ENCODE assay signal across 8 cellular contexts in the genomic region with DNA sequence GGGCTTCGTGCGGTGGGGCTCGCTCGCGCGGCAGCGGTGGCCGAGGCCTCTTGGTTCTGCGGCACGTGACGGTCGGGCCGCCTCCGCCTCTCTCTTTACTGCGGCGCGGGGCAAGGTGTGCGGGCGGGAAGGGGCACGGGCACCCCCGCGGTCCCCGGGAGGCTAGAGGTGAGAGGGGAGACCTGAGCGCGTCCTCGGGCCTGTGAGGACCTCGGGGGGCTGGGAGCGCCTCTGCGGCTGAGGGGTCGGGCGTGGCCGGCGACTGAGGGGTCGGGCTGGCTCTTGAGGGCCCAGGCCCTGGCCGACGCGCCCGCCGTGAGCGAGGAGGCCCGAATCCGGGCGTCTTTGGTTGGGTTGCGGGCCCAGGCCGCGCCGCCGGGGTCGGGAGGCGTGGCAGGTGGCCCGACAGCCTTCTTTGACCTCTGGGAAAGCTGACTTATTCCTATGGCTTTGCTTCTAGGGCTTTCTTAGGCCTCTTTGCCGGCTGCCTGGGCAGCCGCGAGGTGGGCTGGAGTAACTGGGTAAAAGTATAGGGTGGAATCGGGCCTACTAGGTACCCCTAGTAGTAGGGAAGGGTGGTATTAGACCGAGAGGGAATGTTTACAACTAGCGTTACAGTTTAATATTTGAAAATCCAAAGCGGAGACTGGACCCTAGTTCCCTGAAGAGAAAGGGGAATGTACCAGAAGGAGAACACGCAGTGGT. TPM values are rescaled to one million over a fixed set of nuclear protein-coding genes. Genes with fewer than 3 reads are reported as not detected.
DNase-seq lines count a peak whose midpoint lies in the region; ATAC-seq lines count a peak whose summit lies in the region.

A gene with protein sequence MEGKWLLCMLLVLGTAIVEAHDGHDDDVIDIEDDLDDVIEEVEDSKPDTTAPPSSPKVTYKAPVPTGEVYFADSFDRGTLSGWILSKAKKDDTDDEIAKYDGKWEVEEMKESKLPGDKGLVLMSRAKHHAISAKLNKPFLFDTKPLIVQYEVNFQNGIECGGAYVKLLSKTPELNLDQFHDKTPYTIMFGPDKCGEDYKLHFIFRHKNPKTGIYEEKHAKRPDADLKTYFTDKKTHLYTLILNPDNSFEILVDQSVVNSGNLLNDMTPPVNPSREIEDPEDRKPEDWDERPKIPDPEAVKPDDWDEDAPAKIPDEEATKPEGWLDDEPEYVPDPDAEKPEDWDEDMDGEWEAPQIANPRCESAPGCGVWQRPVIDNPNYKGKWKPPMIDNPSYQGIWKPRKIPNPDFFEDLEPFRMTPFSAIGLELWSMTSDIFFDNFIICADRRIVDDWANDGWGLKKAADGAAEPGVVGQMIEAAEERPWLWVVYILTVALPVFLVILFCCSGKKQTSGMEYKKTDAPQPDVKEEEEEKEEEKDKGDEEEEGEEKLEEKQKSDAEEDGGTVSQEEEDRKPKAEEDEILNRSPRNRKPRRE (plus strand): TSS at position 33 of the 705 bp plus-strand sequence. CDS start 6,715 bp downstream, outside the sequence.

- peak within 1 kb of the TSS; percentile 95 for H3K4me2 ChIP-seq in skeletal muscle satellite cell (ENCODE audit: low read length)

- H3K4me1 ChIP-seq in iPS DF 6.9 (ENCODE audit: control insufficient read depth, insufficient read depth, low read length) (0 out of 2 replicates have a peak, but pooled peaks cover 2% of the 10 kb centered on the region), skeletal muscle satellite cell (ENCODE audit: control insufficient read depth, insufficient read depth, low read length) (peaks cover 19% of the 10 kb centered on the region)

- WGBS in iPS DF 6.9 (ENCODE audit: insufficient coverage, insufficient read length), result no CpG with 5 or more reads among the region's 59 CpGs

- no peak within 1 kb of the TSS for H3K27ac ChIP-seq in iPS DF 6.9 (ENCODE audit: low read length)

- peak within 1 kb of the TSS; percentile 99 for H3K4me3 ChIP-seq in iPS DF 6.9 (ENCODE audit: low read length)
- peak within 1 kb of the TSS; percentile 87 for H3K4me3 ChIP-seq in skeletal muscle satellite cell (ENCODE audit: low read length)

- H3K9me3 ChIP-seq in iPS DF 6.9 (ENCODE audit: control insufficient read depth, insufficient read depth, low read length), result no peaks in the 10 kb centered on the region
- no peaks in the 10 kb centered on the region for H3K9me3 ChIP-seq in skeletal muscle satellite cell (replicated peaks; ENCODE audit: low read length)

- peak within 1 kb of the TSS; percentile 99 for H3K9ac ChIP-seq in skeletal muscle satellite cell (ENCODE audit: low read depth, low read length)

- H3K27me3 ChIP-seq in iPS DF 6.9 (ENCODE audit: control insufficient read depth, insufficient read depth, low read length) (no peaks in the 10 kb centered on the region), skeletal muscle satellite cell (ENCODE audit: control insufficient read depth, insufficient read depth, low read length) (no peaks in the 10 kb centered on the region)

- DNase-seq in amniotic epithelial cell (ENCODE audit: low read depth) (peak; percentile 21), iPS DF 6.9 (ENCODE audit: low read depth, low spot score) (no peak), midbrain (lab: John Stamatoyannopoulos, UW) (no peak)
- no peak for DNase-seq in activated CD4-positive, alpha-beta T cell treated with anti-CD3 and anti-CD28 coated beads, Interleukin-2, amount 50 U/mL, for 4 hours

- ATAC-seq in GM18870 (IDR thresholded peaks at IDR 0.05; ENCODE audit: unreplicated experiment) (peak; percentile 0), HG03460 (IDR thresholded peaks at IDR 0.05; ENCODE audit: unreplicated experiment) (peak; percentile 11), GM18907 (IDR thresholded peaks at IDR 0.05; ENCODE audit: unreplicated experiment) (no peak)

- H3K36me3 ChIP-seq in iPS DF 6.9 (ENCODE audit: control insufficient read depth, insufficient read depth, low read length), result no peaks in the 10 kb centered on the region; the same call in 1 of the 2 replicates
- peaks cover 25% of the 10 kb centered on the region for H3K36me3 ChIP-seq in skeletal muscle satellite cell (ENCODE audit: insufficient read depth, low read length)

RNA-seq across cellular contexts. Expression of the gene that starts here (rescaled TPM):
- 571 and 642 TPM in 2 replicates for total RNA-seq in skeletal muscle satellite cell (2012; rRNA removed)
